In the genomic region with DNA sequence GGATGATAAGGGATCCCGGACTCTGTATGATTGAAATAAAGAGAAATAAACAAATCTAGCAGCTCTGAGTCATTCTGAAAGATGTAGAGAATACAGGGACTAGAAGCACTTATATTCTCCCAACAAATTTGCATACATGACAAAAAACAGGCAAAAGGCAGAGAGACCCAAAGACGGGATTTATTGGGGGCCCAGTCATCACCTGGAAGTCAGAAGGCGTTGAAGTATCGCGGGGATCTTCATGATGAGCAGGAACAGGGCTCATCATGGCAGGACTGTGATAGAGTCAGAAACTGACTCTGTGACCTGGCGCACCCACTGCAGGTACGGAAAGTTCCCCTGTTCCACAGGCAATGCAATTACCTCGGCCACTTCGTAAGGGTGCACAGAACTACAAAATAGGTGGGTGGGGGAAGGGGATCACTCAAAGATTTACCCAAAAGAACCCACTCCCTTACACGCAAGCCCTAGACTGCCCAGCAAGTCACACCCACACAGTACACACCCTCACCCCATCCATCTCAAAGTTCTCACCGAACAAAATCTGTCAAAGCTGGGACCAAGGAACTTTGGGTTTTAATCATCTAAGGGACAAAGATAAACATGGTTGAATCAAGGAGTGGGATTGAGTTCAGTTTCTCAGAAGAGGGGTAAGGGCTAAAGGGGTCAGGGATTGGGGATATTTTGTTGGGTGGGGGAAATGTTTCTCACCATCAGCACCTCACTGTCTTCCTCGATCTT, we compare ENCODE assay signal across 8 cellular contexts. TPM values are rescaled to one million over a fixed set of nuclear protein-coding genes. Genes with fewer than 3 reads are reported as not detected.
A peak's percentile ranks its signal among the peaks of the same experiment; 100 is the strongest.
DNase-seq lines count a peak whose midpoint lies in the region; ATAC-seq and TF ChIP-seq lines count a peak whose summit lies in the region.

No MANE protein-coding gene starts in this region.

- H3K9ac ChIP-seq in OCI-LY1 (ENCODE audit: low read length): peak overlapping the region; percentile 83

- H3K27me3 Mint-ChIP-seq in osteocyte (ENCODE audit: unreplicated experiment): no peaks in the 10 kb centered on the region

- peaks cover 66% of the 10 kb centered on the region for H3K4me1 Mint-ChIP-seq in osteocyte (ENCODE audit: unreplicated experiment)

- no peak overlapping the region for H2AFZ ChIP-seq in OCI-LY1 (ENCODE audit: low read length)

- DNase-seq in ELR (ENCODE audit: low read depth) (peak; percentile 67), osteocyte (ENCODE audit: extremely low spot score, unreplicated experiment) (no peak), G401 (ENCODE audit: low spot score) (no peak), DMS114 treated with DMSO at 0.1 percent for 48 hours (lab: John Stamatoyannopoulos, UW; ENCODE audit: unreplicated experiment) (no peak)
- DNase-seq in effector memory CD4-positive, alpha-beta T cell: no peak
- no peak for DNase-seq in NK-92 treated with Interleukin-12 subunit alpha and Interleukin-12 subunit beta, amount 100 ng/mL, for 24 hours (lab: John Stamatoyannopoulos, UW)

- peak overlapping the region; percentile 46 for H3K27ac ChIP-seq in OCI-LY1 (ENCODE audit: low read depth, low read length, poor library complexity, severe bottlenecking)
- peak overlapping the region; percentile 95 for H3K27ac ChIP-seq in effector memory CD4-positive, alpha-beta T cell (ENCODE audit: insufficient read depth, low read length, poor library complexity, severe bottlenecking)

- H3K36me3 Mint-ChIP-seq in osteocyte (ENCODE audit: unreplicated experiment): peaks cover 21% of the 10 kb centered on the region

- peaks cover 8% of the 10 kb centered on the region; the same call in 1 of the 2 replicates for H3K36me3 ChIP-seq in OCI-LY1 (ENCODE audit: insufficient read depth, low read length)
- H3K36me3 ChIP-seq in effector memory CD4-positive, alpha-beta T cell (ENCODE audit: control insufficient read depth, insufficient read depth, low read length): peaks cover 39% of the 10 kb centered on the region

- in situ Hi-C loops in G401 (cut with HindIII; ENCODE audit: low sequenced_read_pairs): no loop called here

- no peaks in the 10 kb centered on the region for H3K27me3 ChIP-seq in OCI-LY1 (ENCODE audit: insufficient read depth, low read length)
- no peaks in the 10 kb centered on the region for H3K27me3 ChIP-seq in effector memory CD4-positive, alpha-beta T cell (replicated peaks; ENCODE audit: control insufficient read depth, insufficient read depth, low read length, poor library complexity, severe bottlenecking)

- no peaks in the 10 kb centered on the region for H3K9me2 ChIP-seq in OCI-LY1 (ENCODE audit: low read depth, low read length)

- H4K20me1 ChIP-seq in OCI-LY1 (ENCODE audit: insufficient read depth, low read length): no peaks in the 10 kb centered on the region

- no peak for ATAC-seq in GM19452 (IDR thresholded peaks at IDR 0.05; ENCODE audit: unreplicated experiment)

- H3K27ac Mint-ChIP-seq in osteocyte (ENCODE audit: unreplicated experiment): peak overlapping the region; percentile 99

- peaks cover 53% of the 10 kb centered on the region for H3K4me1 ChIP-seq in OCI-LY1 (ENCODE audit: insufficient read depth, low read length, severe bottlenecking)
- peaks cover 51% of the 10 kb centered on the region for H3K4me1 ChIP-seq in effector memory CD4-positive, alpha-beta T cell (ENCODE audit: control insufficient read depth, insufficient read depth, low read length, poor library complexity, severe bottlenecking)

- peak overlapping the region; percentile 79 for H3K4me2 ChIP-seq in OCI-LY1 (ENCODE audit: low read length)

- peak overlapping the region; percentile 75 for H3K4me3 ChIP-seq in OCI-LY1 (ENCODE audit: low read depth, low read length, poor library complexity, severe bottlenecking)
- H3K4me3 ChIP-seq in effector memory CD4-positive, alpha-beta T cell (ENCODE audit: insufficient read depth, low read depth, low read length, poor library complexity, severe bottlenecking): peak overlapping the region; percentile 63

- H3K4me3 Mint-ChIP-seq in osteocyte (ENCODE audit: unreplicated experiment): peak overlapping the region; percentile 98

- TF ChIP-seq CTCF in OCI-LY1 (IDR thresholded peaks at IDR 0.05; ENCODE audit: low read length) (no peak), osteocyte (IDR thresholded peaks at IDR 0.05) (no peak)

- H3F3A ChIP-seq in OCI-LY1 (ENCODE audit: insufficient read depth, low read length): no peaks in the 10 kb centered on the region

- H3K9me3 ChIP-seq in OCI-LY1 (ENCODE audit: low read length): no peaks in the 10 kb centered on the region
- H3K9me3 ChIP-seq in effector memory CD4-positive, alpha-beta T cell (ENCODE audit: control insufficient read depth, low read length): no peaks in the 10 kb centered on the region

- H3K9me3 Mint-ChIP-seq in osteocyte (ENCODE audit: unreplicated experiment): no peaks in the 10 kb centered on the region

- 0 out of 2 replicates have a peak, but pooled peaks cover 5% of the 10 kb centered on the region for H3K79me2 ChIP-seq in OCI-LY1 (ENCODE audit: insufficient read depth, low read length)

RNA-seq across cellular contexts. Expression of a gene that starts 1.4 kb away (rescaled TPM):
- total RNA-seq in osteocyte: 302 and 325 TPM in 2 replicates
- 304 and 376 TPM in 2 replicates for total RNA-seq in G401 (2014; rRNA removed; shearing (Covaris generic))

RNA-seq across cellular contexts. Expression of a gene that starts 3.3 kb away (rescaled TPM):
- 30.7 and 34.7 TPM in 2 replicates for total RNA-seq in osteocyte
- 4.0 and 7.4 TPM in 2 replicates for total RNA-seq in G401 (2014; rRNA removed; shearing (Covaris generic))

RNA-seq across cellular contexts. Expression of a gene that starts 5.7 kb away (rescaled TPM):
- total RNA-seq in osteocyte: 50.3 and 53.5 TPM in 2 replicates
- 26.0 and 38.0 TPM in 2 replicates for total RNA-seq in G401 (2014; rRNA removed; shearing (Covaris generic))

RNA-seq across cellular contexts. Expression of a gene that starts 24.9 kb away (rescaled TPM):
- total RNA-seq in osteocyte: 10.8 and 11.6 TPM in 2 replicates
- 98.5 and 123 TPM in 2 replicates for total RNA-seq in G401 (2014; rRNA removed; shearing (Covaris generic))

RNA-seq across cellular contexts. Expression of a gene that starts 37.8 kb away (rescaled TPM):
- total RNA-seq in osteocyte: 7.0 and 7.5 TPM in 2 replicates
- total RNA-seq in G401 (2014; rRNA removed; shearing (Covaris generic)): 20.0 and 25.1 TPM in 2 replicates
